Comparison of ENCODE assay signal across 11 cellular contexts in genomic region chr9:134340475-134341186, GRCh38. TPM values are rescaled to one million over a fixed set of nuclear protein-coding genes. Genes with fewer than 3 reads are reported as not detected.
DNase-seq lines count a peak whose midpoint lies in the region; ATAC-seq, FAIRE-seq and TF ChIP-seq lines count a peak whose summit lies in the region.
"Had no signal": no experiment of that assay in that cellular context is flagged by ENCODE, and none has a peak within 500 bp of the region (broad histone marks: within the 10 kb centered on the region; RNA-seq: fewer than 3 reads in every experiment).

No MANE protein-coding gene starts in this region.

- H3K36me3 ChIP-seq in liver (ENCODE audit: control insufficient read depth in 4 of 4, insufficient read depth in 3 of 4, low read depth in 1 of 4, low read length in 3 of 4) = no peaks in the 10 kb centered on the region
- H3K36me3 ChIP-seq in HepG2 (replicated peaks in 1 of 2; ENCODE audit: control insufficient read depth in 1 of 2, insufficient read depth in 2 of 2, low read length in 2 of 2) = peaks cover 7% of the 10 kb centered on the region in 2 experiments; a peak in 3 of 5 replicates
- H3K36me3 ChIP-seq in pancreas = no peaks in the 10 kb centered on the region
- H3K36me3 ChIP-seq in BE2C = no peaks in the 10 kb centered on the region

- H4K20me1 ChIP-seq in HepG2 (ENCODE audit: insufficient read depth, low read length) = peaks cover 90% of the 10 kb centered on the region

- no peak overlapping the region for H2AFZ ChIP-seq in HepG2 (ENCODE audit: low read length)
- H2AFZ ChIP-seq: GM23248 had no signal

- H3K9me3 ChIP-seq in liver (ENCODE audit: control insufficient read depth in 4 of 4, low read length in 3 of 4) = no peaks in the 10 kb centered on the region
- H3K9me3 ChIP-seq in HepG2 (ENCODE audit: low read length) = no peaks in the 10 kb centered on the region
- no peaks in the 10 kb centered on the region for H3K9me3 ChIP-seq in pancreas
- no peaks in the 10 kb centered on the region for H3K9me3 ChIP-seq in BE2C

- H3K27ac ChIP-seq in liver (ENCODE audit: low read depth in 1 of 2, low read length in 2 of 2) (peak overlapping the region; percentile 72 to 99), HepG2 (ENCODE audit: extremely low read length, insufficient read depth, low read length) (no peak overlapping the region), pancreas (peak overlapping the region; percentile 67 to 81 (median 72))
- H3K27ac ChIP-seq: GM23248 had no signal

- in situ Hi-C loops in HepG2 (cut with HindIII; ENCODE audit: extremely low pct_ligation_motif_present, low pct_unique_long_range_greater_than_20kb) = no loop called here

- CTCF ChIA-PET in HepG2 (lab: Yijun Ruan, JAX; ENCODE audit: low intra/inter-chr PET ratio, low total read pairs) = no interaction called here

- intact Hi-C loops in HepG2 (cut with micrococcal nuclease; ENCODE audit: unreplicated experiment) (no loop called here), Right ventricle myocardium inferior (cut with DNase I) (loop anchor here (2.0 kb wide), 1 partner anchor 32 kb away; no protein-coding TSS in a partner anchor), pancreas (cut with DNase I) (no loop called here), left colon (cut with DNase I, micrococcal nuclease) (no loop called here)

- TF ChIP-seq RAD21 in liver (IDR thresholded peaks at IDR 0.05) (peak in 1 of 2 donors; percentile 42), HepG2 (CRISPR knock-in tag; IDR thresholded peaks at IDR 0.05) (no peak)

- 39% methylated on average over 28 of the region's 28 CpGs for WGBS in liver
- 98% methylated on average over 12 of the region's 28 CpGs for WGBS in HepG2 (ENCODE audit: low lambda C conversion rate)
- WGBS in pancreas, 2 donors = 76 to 85% methylated on average over 28 of the region's 28 CpGs

- DNase-seq in HepG2 (ENCODE audit: low spot score) (no peak), Right ventricle myocardium inferior (ENCODE audit: missing footprints) (peak; percentile 86), pancreas (peak in 1 of 6 donors; percentile 61), HK-2 (ENCODE audit: unreplicated experiment) (no peak), BE2C (no peak), ureter (ENCODE audit: low spot score) (no peak), left colon (no peak)
- DNase-seq: amniotic stem cell, GM23248 had no signal

- BruUV-seq in HepG2 (replicated peaks; lab: Mats Ljungman, UMichigan) = no TSS peak

- H3K9ac ChIP-seq in liver (ENCODE audit: low read depth in 1 of 2, low read length in 2 of 2) = no peak overlapping the region
- H3K9ac ChIP-seq in HepG2 (ENCODE audit: insufficient read depth, low read depth, low read length) = no peak overlapping the region
- H3K9ac ChIP-seq: GM23248 had no signal

- POLR2A ChIA-PET in HepG2 (lab: Yijun Ruan, JAX) = interaction anchor here (1.3 kb wide), 1 partner anchor 12 kb away, joined by 8 read pairs; no protein-coding TSS in a partner anchor

- no peak for TF ChIP-seq POLR2A in HepG2 (IDR thresholded peaks at IDR 0.05; ENCODE audit: insufficient read depth in 1 of 2, low read depth in 2 of 2, low read length in 2 of 2)

- H3K4me1 ChIP-seq in liver (ENCODE audit: control insufficient read depth in 4 of 4, insufficient read depth in 4 of 4, low read length in 3 of 4) (peaks cover 58 to 100% (median 95%) of the 10 kb centered on the region in 4 donors), HepG2 (ENCODE audit: insufficient read depth, low read length) (peaks cover 44% of the 10 kb centered on the region), pancreas (peaks cover 34 to 53% (median 46%) of the 10 kb centered on the region in 3 donors), BE2C (peaks cover 13% of the 10 kb centered on the region)

- H3K4me3 ChIP-seq in liver (ENCODE audit: low read depth in 1 of 3, low read length in 3 of 3) (no peak overlapping the region), HepG2 (replicated peaks in 1 of 3; ENCODE audit: insufficient read depth in 1 of 3, low read depth in 2 of 3, low read length in 3 of 3) (no peak overlapping the region), pancreas (no peak overlapping the region), BE2C (ENCODE audit: low read depth, low read length) (no peak overlapping the region)
- H3K4me3 ChIP-seq: GM23248 had no signal

- TF ChIP-seq EP300 in HepG2 (IDR thresholded peaks at IDR 0.05; ENCODE audit: low read depth in 2 of 2, low read length in 2 of 2) (no peak), HepG2 (CRISPR knock-in tag; IDR thresholded peaks at IDR 0.05; ENCODE audit: borderline replicate concordance) (no peak)

- H3K4me2 ChIP-seq in HepG2 (ENCODE audit: low read depth, low read length) = no peak overlapping the region

- H3K79me2 ChIP-seq in HepG2 (ENCODE audit: insufficient read depth, low read length) = peaks cover 97% of the 10 kb centered on the region

- TF ChIP-seq CTCF in liver (IDR thresholded peaks at IDR 0.05; ENCODE audit: low read depth, low read length, missing input control) (no peak), HepG2 (CRISPR knock-in tag; IDR thresholded peaks at IDR 0.05) (no peak), pancreas (IDR thresholded peaks at IDR 0.05) (no peak), BE2C (IDR thresholded peaks at IDR 0.05; ENCODE audit: low read depth, low read length) (no peak)

- no peak for ATAC-seq in HepG2
- ATAC-seq in Right ventricle myocardium inferior = peak; percentile 11
- peak in 2 of 4 donors; percentile 9 to 19 for ATAC-seq in pancreas
- ATAC-seq in left colon = no peak

- FAIRE-seq in HepG2 (lab: Jason Lieb, UNC) (no peak), pancreas (lab: Jason Lieb, UNC) (no peak)
- FAIRE-seq: keratinocyte had no signal

- no peaks in the 10 kb centered on the region for H3K27me3 ChIP-seq in liver (ENCODE audit: control insufficient read depth in 4 of 4, insufficient read depth in 4 of 4, low read length in 3 of 4)
- no peaks in the 10 kb centered on the region for H3K27me3 ChIP-seq in HepG2 (ENCODE audit: control insufficient read depth in 1 of 2, insufficient read depth in 2 of 2, low read length in 2 of 2)
- no peaks in the 10 kb centered on the region for H3K27me3 ChIP-seq in pancreas
- no peaks in the 10 kb centered on the region for H3K27me3 ChIP-seq in BE2C

TF ChIP-seq in liver, 16 proteins besides CTCF, POLR2A, EP300 and RAD21 (continues in another document):
- TF ChIP-seq NR2F2 (IDR thresholded peaks at IDR 0.05) = peak; percentile 89

TF ChIP-seq in HepG2, 621 proteins besides CTCF, POLR2A, EP300 and RAD21 (continues in another document):
- no peak for TF ChIP-seq SSRP1 (CRISPR knock-in tag; IDR thresholded peaks at IDR 0.05)
- no peak for TF ChIP-seq ZNF180 (CRISPR knock-in tag; IDR thresholded peaks at IDR 0.05; ENCODE audit: borderline replicate concordance, low read depth)
- no peak for TF ChIP-seq ZNF253 (CRISPR knock-in tag; IDR thresholded peaks at IDR 0.05; ENCODE audit: borderline replicate concordance)

RNA-seq across cellular contexts. Expression of gene RXRA, which starts 14.4 kb away (rescaled TPM):
- total RNA-seq in liver = 100 to 1,000 TPM in 1 of 2 donors, 10 to 100 TPM in 1; 41.5 to 116 TPM
- polyA plus RNA-seq in liver = 100 to 1,000 TPM in 1 of 2 donors, 10 to 100 TPM in 1; 46.8 to 101 TPM
- 19.2 and 29.2 TPM in 2 replicates for total RNA-seq in HepG2 (2016; rRNA removed; fragmentation: Illumina TruSeq; extraction: Trizol)
- 24.1 and 24.5 TPM in 2 replicates for total RNA-seq in HepG2 (2016; cell fraction: cytosol; rRNA removed; fragmentation: Illumina TruSeq; extraction: Trizol; ENCODE audit: low read depth)
- 16.2 and 29.2 TPM in 2 replicates for total RNA-seq in HepG2 (2016; cell fraction: insoluble cytoplasmic fraction; rRNA removed; fragmentation: Illumina TruSeq; extraction: Trizol)
- total RNA-seq in HepG2 (2016; cell fraction: membrane; rRNA removed; fragmentation: Illumina TruSeq; extraction: Trizol) = 50.6 and 51.0 TPM in 2 replicates
- 14.5 and 14.9 TPM in 2 replicates for total RNA-seq in HepG2 (2016; cell fraction: nucleus; rRNA removed; fragmentation: Illumina TruSeq; extraction: Trizol)
- 18.9 and 23.8 TPM in 2 replicates for polyA plus RNA-seq in HepG2 (2011; rRNA removed)
- polyA plus RNA-seq in HepG2 (2011; cell fraction: cytosol; rRNA removed) = 20.3 and 28.6 TPM in 2 replicates
- polyA plus RNA-seq in HepG2 (2011; cell fraction: nucleus; rRNA removed) = 25.5 and 28.6 TPM in 2 replicates
- 42.6 and 48.4 TPM in 2 replicates for polyA plus RNA-seq in HepG2 (2012)
- polyA plus RNA-seq in HepG2 (2016; cell fraction: cytosol; fragmentation: Illumina TruSeq; extraction: Trizol; ENCODE audit: low read depth) = 68.3 and 74.3 TPM in 2 replicates
- polyA plus RNA-seq in HepG2 (2016; cell fraction: insoluble cytoplasmic fraction; fragmentation: Illumina TruSeq; extraction: Trizol; ENCODE audit: low read depth) = 28.2 and 39.1 TPM in 2 replicates
- polyA plus RNA-seq in HepG2 (2016; cell fraction: membrane; fragmentation: Illumina TruSeq; extraction: Trizol; ENCODE audit: low read depth) = 81.0 and 95.6 TPM in 2 replicates
- 27.8 and 30.7 TPM in 2 replicates for polyA plus RNA-seq in HepG2 (2016; cell fraction: nucleus; fragmentation: Illumina TruSeq; extraction: Trizol; ENCODE audit: insufficient read depth, low read depth)
- 26.4 and 69.1 TPM in 2 replicates for polyA minus RNA-seq in HepG2 (2011; rRNA and poly(A)+ RNA removed; ENCODE audit: low replicate concordance)
- 27.2 and 30.5 TPM in 2 replicates for polyA minus RNA-seq in HepG2 (2011; cell fraction: cytosol; rRNA and poly(A)+ RNA removed)
- polyA minus RNA-seq in HepG2 (2011; cell fraction: nucleus; rRNA and poly(A)+ RNA removed) = 13.6 and 15.8 TPM in 2 replicates
- 91.1 TPM for total RNA-seq in Right ventricle myocardium inferior
- total RNA-seq in pancreas = 10 to 100 TPM; 20.2 to 34.1 (median 22.9) TPM
- 10 to 100 TPM; 22.4 to 35.1 TPM for polyA plus RNA-seq in pancreas
- 47.3 TPM for polyA plus RNA-seq in BE2C (2012; ENCODE audit: insufficient read depth, insufficient read length, low read depth)
- 173 TPM for total RNA-seq in ureter
- total RNA-seq in left colon = 10 to 100 TPM; 68.3 to 88.9 TPM
